10 cellular contexts compared by ENCODE assay signal in the genomic region with DNA sequence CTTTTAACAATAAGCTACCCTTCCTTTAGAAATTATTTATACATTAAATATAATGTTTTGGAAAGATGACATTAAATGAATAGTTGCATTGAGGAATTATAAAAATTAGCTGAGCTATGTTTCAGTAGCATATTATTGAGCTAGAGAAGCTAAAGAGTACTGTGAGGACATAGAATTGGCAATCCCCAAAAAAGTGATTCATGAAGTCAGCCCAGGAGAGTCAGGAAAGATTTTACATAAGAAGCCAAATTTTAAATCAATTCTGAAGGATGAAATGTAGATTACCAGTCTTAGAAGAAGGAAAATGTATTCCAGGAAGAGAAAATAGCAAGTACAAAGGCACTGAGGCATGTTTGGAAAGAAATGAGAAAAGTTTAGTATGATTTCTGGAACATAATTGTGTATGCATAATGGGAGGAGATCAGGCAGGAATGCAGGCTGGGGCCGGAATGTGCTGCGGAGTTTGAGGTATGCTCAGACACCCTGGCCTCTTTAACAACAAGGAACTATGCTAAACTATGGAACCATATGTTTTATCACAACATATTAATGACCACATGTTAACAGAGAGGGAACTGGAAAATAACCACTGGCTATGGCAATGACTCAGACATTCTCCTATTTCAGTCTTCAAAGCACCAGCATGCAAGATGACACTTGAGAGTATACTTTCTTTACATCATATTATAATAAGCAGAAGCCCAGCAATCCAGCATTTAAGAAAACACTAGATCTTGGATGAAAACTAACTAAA.
DNase-seq lines count a peak whose midpoint lies in the region; ATAC-seq and TF ChIP-seq lines count a peak whose summit lies in the region.
"Had no signal": no experiment of that assay in that cellular context is flagged by ENCODE, and none has a peak within 500 bp of the region (broad histone marks: within the 10 kb centered on the region; RNA-seq: fewer than 3 reads in every experiment).

No MANE protein-coding gene starts in this region.

- ATAC-seq in GM18870 (IDR thresholded peaks at IDR 0.05; ENCODE audit: unreplicated experiment) (peak; percentile 86), GM19395 (IDR thresholded peaks at IDR 0.05; ENCODE audit: unreplicated experiment) (no peak)

- H3K4me3 ChIP-seq in choroid plexus epithelial cell (ENCODE audit: low read depth, low read length) = no peak overlapping the region
- no peak overlapping the region for H3K4me3 ChIP-seq in retinal pigment epithelial cell (ENCODE audit: low read length)
- H3K4me3 ChIP-seq in H7 (ENCODE audit: insufficient read depth, low read depth, low read length) = no peak overlapping the region

- no peaks in the 10 kb centered on the region for H3K36me3 ChIP-seq in H7 (replicated peaks; ENCODE audit: control insufficient read depth, insufficient read depth, low read length)

- no peaks in the 10 kb centered on the region for H3K27me3 ChIP-seq in H7 (ENCODE audit: control insufficient read depth, insufficient read depth, low read length)

- TF ChIP-seq CTCF in choroid plexus epithelial cell (conservative IDR thresholded peaks at IDR 0.05; ENCODE audit: low read depth, low read length) (no peak), retinal pigment epithelial cell (conservative IDR thresholded peaks at IDR 0.05; ENCODE audit: low read depth, low read length) (no peak)

- peak; percentile 31 for DNase-seq in HPDE6-E6E7 (ENCODE audit: extremely low spot score)
- peak; percentile 95 for DNase-seq in choroid plexus epithelial cell (ENCODE audit: low read depth)
- peak; percentile 51 for DNase-seq in retinal pigment epithelial cell (ENCODE audit: low read depth)
- DNase-seq in NCI-H2196 treated with DMSO at 0.1 percent for 48 hours (lab: John Stamatoyannopoulos, UW; ENCODE audit: unreplicated experiment) = no peak
- no peak for DNase-seq in H7
- no peak for DNase-seq in NCI-H1105 treated with DMSO at 0.1 percent for 48 hours (lab: John Stamatoyannopoulos, UW)
- DNase-seq: activated CD4-positive, alpha-beta T cell treated with anti-CD3 and anti-CD28 coated beads for 48 hours; GDM1 had no signal

Comparison
In these comparisons a context has a peak if more than half of its experiments do, and no peak if none do; other contexts are left out.
1. DNase-seq: peak in HPDE6-E6E7 (single experiment), choroid plexus epithelial cell (single experiment) and retinal pigment epithelial cell (single experiment); none in NCI-H2196 treated with DMSO at 0.1 percent for 48 hours (single experiment), H7 (single experiment) and NCI-H1105 treated with DMSO at 0.1 percent for 48 hours (single experiment).